24 cellular contexts compared by ENCODE assay signal in genomic region chr1:9282436-9282955, GRCh38. TPM values are rescaled to one million over a fixed set of nuclear protein-coding genes. Genes with fewer than 3 reads are reported as not detected.
DNase-seq lines count a peak whose midpoint lies in the region; ATAC-seq, FAIRE-seq and TF ChIP-seq lines count a peak whose summit lies in the region.
"Had no signal": no experiment of that assay in that cellular context is flagged by ENCODE, and none has a peak within 500 bp of the region (broad histone marks: within the 10 kb centered on the region; RNA-seq: fewer than 3 reads in every experiment).

No MANE protein-coding gene starts in this region.

- H3K27ac Mint-ChIP-seq in natural killer cell, result peak overlapping the region in 1 of 2 donors; percentile 31
- no peak overlapping the region for H3K27ac Mint-ChIP-seq in natural killer cell treated with Interleukin-12 subunit alpha and Interleukin-12 subunit beta and Interleukin-15 and Interleukin-18, amount 100 ng/mL, for 72 hours
- H3K27ac Mint-ChIP-seq: activated B cell treated with CpG ODN at 0.5 μM for 24 hours; activated naive CD8-positive, alpha-beta T cell treated with anti-CD3 and anti-CD28 coated beads for 36 hours had no signal

- intact Hi-C loops in natural killer cell (cut with micrococcal nuclease) (no loop called here), Panc1 (cut with micrococcal nuclease; ENCODE audit: unreplicated experiment) (no loop called here), thyroid gland (cut with DNase I) (loop anchor here (10.0 kb wide), 1 partner anchor 292 kb away; no protein-coding TSS in a partner anchor)

- no peak overlapping the region for H3K9ac ChIP-seq in H1 (replicated peaks in 1 of 4; ENCODE audit: extremely low read depth in 1 of 4, low read depth in 3 of 4, low read length in 3 of 4)
- H3K9ac ChIP-seq: parathyroid adenoma had no signal

- no peak overlapping the region for H3K18ac ChIP-seq in H1 (ENCODE audit: extremely low read depth, low read length)

- H3K27me3 Mint-ChIP-seq in natural killer cell (ENCODE audit: low read depth in 2 of 2), result peaks cover 5 to 7% of the 10 kb centered on the region in 2 donors
- peaks cover 0 to 9% of the 10 kb centered on the region in 2 donors for H3K27me3 Mint-ChIP-seq in natural killer cell treated with Interleukin-12 subunit alpha and Interleukin-12 subunit beta and Interleukin-15 and Interleukin-18, amount 100 ng/mL, for 72 hours

- H3K23ac ChIP-seq in H1 (ENCODE audit: insufficient read length), result no peak overlapping the region

- H3K27ac ChIP-seq in Panc1 (ENCODE audit: low read length) (peak overlapping the region; percentile 12; the same call in 1 of the 2 replicates), H1 (ENCODE audit: low read depth, low read length) (no peak overlapping the region), thyroid gland (peak overlapping the region; percentile 23 to 59 (median 41)), caudate nucleus (ENCODE audit: low read depth, low read length) (no peak overlapping the region)
- H3K27ac ChIP-seq: C4-2B, epithelial cell of prostate, parathyroid adenoma had no signal

- no peak overlapping the region for H3K4ac ChIP-seq in H1 (replicated peaks; ENCODE audit: insufficient read length, low read depth, low read length)

- H3K27me3 ChIP-seq in Panc1 (ENCODE audit: control insufficient read depth, insufficient read depth, low read length) (no peaks in the 10 kb centered on the region), H1 (replicated peaks in 1 of 4; ENCODE audit: control insufficient read depth in 3 of 4, extremely low read depth in 1 of 4, insufficient read depth in 3 of 4, low read length in 3 of 4) (no peaks in the 10 kb centered on the region), thyroid gland (no peaks in the 10 kb centered on the region)
- H3K27me3 ChIP-seq: tibial nerve had no signal

- CTCF ChIA-PET in Panc1 (lab: Charles Lee), result interaction anchor here (0.9 kb wide), 1 partner anchor 16 kb away, joined by 4 read pairs; no protein-coding TSS in a partner anchor
- CTCF ChIA-PET in H1 (lab: Charles Lee; ENCODE audit: partially characterized antibody), result interaction anchor here (1.1 to 6.6 kb wide), 7 partner anchors 9 to 209 kb away, joined by 3 to 61 read pairs (median 4); no protein-coding TSS in a partner anchor

- no peak for TF ChIP-seq RAD21 in H1 (IDR thresholded peaks at IDR 0.05 in 1 of 2, conservative IDR thresholded peaks at IDR 0.05 in 1 of 2; ENCODE audit: low read depth in 2 of 2, low read length in 2 of 2)

- WGBS in H1 (ENCODE audit: extremely low coverage in 1 of 2, insufficient coverage in 1 of 2, insufficient read length in 1 of 2, insufficient replicate concordance in 2 of 2, low coverage in 1 of 2, low lambda C conversion rate in 2 of 2, missing lambda C conversion rate in 1 of 2), 2 experiments, result 80% methylated on average over 4 of the region's 4 CpGs; no CpG with 5 or more reads in 1 of the 2 experiments
- WGBS in thyroid gland, 2 donors, result 27 to 37% methylated on average over 4 of the region's 4 CpGs

- H3K4me3 ChIP-seq in Panc1 (ENCODE audit: low read depth in 2 of 2, low read length in 2 of 2) (no peak overlapping the region), H1 (ENCODE audit: extremely low read depth in 1 of 4, insufficient read depth in 2 of 4, low read depth in 3 of 4, low read length in 4 of 4) (no peak overlapping the region), thyroid gland (replicated peaks in 1 of 3) (no peak overlapping the region)
- H3K4me3 ChIP-seq: HAP-1, tibial nerve had no signal

- H2BK15ac ChIP-seq in H1 (ENCODE audit: low read length), result 0 out of 2 replicates have a peak overlapping the region, but pooled peaks have one; percentile 29

- no peak overlapping the region for H4K8ac ChIP-seq in H1 (ENCODE audit: extremely low read depth, insufficient read depth, low read length)

- no peak for ATAC-seq in natural killer cell
- ATAC-seq in natural killer cell treated with Interleukin-12 subunit alpha and Interleukin-12 subunit beta and Interleukin-15 and Interleukin-18, amount 100 ng/mL, for 72 hours, result no peak
- ATAC-seq in Panc1, result no peak
- ATAC-seq in GM18868 (IDR thresholded peaks at IDR 0.05; ENCODE audit: unreplicated experiment), result no peak
- ATAC-seq: naive thymus-derived CD4-positive, alpha-beta T cell; right cardiac atrium; Right ventricle myocardium inferior; stimulated activated naive CD8-positive, alpha-beta T cell treated with anti-CD3 and anti-CD28 coated beads, Interleukin-15, amount 100 ng/mL, for 72 hours had no signal

- POLR2A ChIA-PET in Panc1 (lab: Charles Lee) (no interaction called here), H1 (lab: Charles Lee; ENCODE audit: partially characterized antibody) (interaction anchor here (1.5 kb wide), 1 partner anchor 9 kb away, joined by 4 read pairs; no protein-coding TSS in a partner anchor)

- BruUV-seq in Panc1 (replicated peaks; lab: Mats Ljungman, UMichigan), result no TSS peak

- no peak overlapping the region for H2AFZ ChIP-seq in H1 (ENCODE audit: low read length)
- H2AFZ ChIP-seq: parathyroid adenoma had no signal

- H3K4me2 ChIP-seq in H1 (ENCODE audit: insufficient read depth in 1 of 2, low read depth in 2 of 2, low read length in 2 of 2), result no peak overlapping the region

- peak overlapping the region; percentile 40 for H3K4me3 Mint-ChIP-seq in natural killer cell
- no peak overlapping the region for H3K4me3 Mint-ChIP-seq in natural killer cell treated with Interleukin-12 subunit alpha and Interleukin-12 subunit beta and Interleukin-15 and Interleukin-18, amount 100 ng/mL, for 72 hours
- H3K4me3 Mint-ChIP-seq: activated B cell treated with CpG ODN at 0.5 μM for 24 hours; activated naive CD8-positive, alpha-beta T cell treated with anti-CD3 and anti-CD28 coated beads for 36 hours; stimulated activated naive CD8-positive, alpha-beta T cell treated with anti-CD3 and anti-CD28 coated beads, Interleukin-15, amount 100 ng/mL, for 72 hours had no signal

- no peaks in the 10 kb centered on the region for H4K20me1 ChIP-seq in H1 (replicated peaks in 1 of 2; ENCODE audit: control insufficient read depth in 1 of 2, insufficient read depth in 2 of 2, low read length in 2 of 2)

- DNase-seq in natural killer cell, result no peak
- DNase-seq in natural killer cell treated with Interleukin-12 subunit alpha and Interleukin-12 subunit beta and Interleukin-15 and Interleukin-18, amount 100 ng/mL, for 72 hours (ENCODE audit: low spot score), result no peak
- DNase-seq in Panc1 (ENCODE audit: low read depth, low spot score), result no peak
- no peak for DNase-seq in H1 (ENCODE audit: low read depth in 1 of 2, low spot score in 2 of 2)
- peak; percentile 44 to 61 for DNase-seq in thyroid gland
- DNase-seq in caudate nucleus (lab: John Stamatoyannopoulos, UW), result no peak
- DNase-seq in stimulated activated CD4-positive, alpha-beta T cell treated with anti-CD3 and anti-CD28 coated beads, Interleukin-2, amount 100 ng/mL, for 48 hours, result no peak
- DNase-seq: activated B cell treated with CpG ODN at 0.5 μM for 24 hours; activated naive CD8-positive, alpha-beta T cell treated with anti-CD3 and anti-CD28 coated beads for 36 hours; cerebellar nuclear complex; EL; head of caudate nucleus; naive thymus-derived CD4-positive, alpha-beta T cell; NCI-H1417; OCI-M1; stimulated activated naive CD8-positive, alpha-beta T cell treated with anti-CD3 and anti-CD28 coated beads, Interleukin-15, amount 100 ng/mL, for 72 hours had no signal

- no peak overlapping the region for H3K56ac ChIP-seq in H1 (replicated peaks; ENCODE audit: insufficient read length, low read depth, low read length)

- H3K14ac ChIP-seq in H1 (ENCODE audit: insufficient read length), result no peak overlapping the region

- no peak overlapping the region for H2BK5ac ChIP-seq in H1 (ENCODE audit: low read depth, low read length)

- no peaks in the 10 kb centered on the region for H3K79me2 ChIP-seq in H1 (ENCODE audit: control insufficient read depth in 1 of 2, insufficient read depth in 2 of 2, low read length in 2 of 2)
- H3K79me2 ChIP-seq: parathyroid adenoma had no signal

- H4K5ac ChIP-seq in H1 (ENCODE audit: insufficient read length, low read depth, low read length), result no peak overlapping the region

- H3K36me3 ChIP-seq in Panc1 (ENCODE audit: control insufficient read depth, insufficient read depth, low read length) (no peaks in the 10 kb centered on the region), H1 (ENCODE audit: control insufficient read depth in 2 of 4, insufficient read depth in 4 of 4, low read length in 3 of 4) (no peaks in the 10 kb centered on the region), thyroid gland (no peaks in the 10 kb centered on the region)
- H3K36me3 ChIP-seq: HAP-1 had no signal

- TF ChIP-seq POLR2A in H1 (IDR thresholded peaks at IDR 0.05; ENCODE audit: control extremely low read depth in 1 of 2, low read depth in 2 of 2, low read length in 2 of 2) (no peak), thyroid gland (IDR thresholded peaks at IDR 0.05) (no peak)

- no peak for TF ChIP-seq CTCF in natural killer cell (IDR thresholded peaks at IDR 0.05)
- TF ChIP-seq CTCF in Panc1 (IDR thresholded peaks at IDR 0.05), result no peak
- no peak for TF ChIP-seq CTCF in H1 (IDR thresholded peaks at IDR 0.05; ENCODE audit: control extremely low read depth in 1 of 3, insufficient read depth in 1 of 3, low read depth in 1 of 3, low read length in 3 of 3)
- no peak for TF ChIP-seq CTCF in thyroid gland (IDR thresholded peaks at IDR 0.05)

- peaks cover 48 to 70% of the 10 kb centered on the region in 2 donors for H3K4me1 Mint-ChIP-seq in natural killer cell
- peaks cover 39 to 46% of the 10 kb centered on the region in 2 donors for H3K4me1 Mint-ChIP-seq in natural killer cell treated with Interleukin-12 subunit alpha and Interleukin-12 subunit beta and Interleukin-15 and Interleukin-18, amount 100 ng/mL, for 72 hours (ENCODE audit: low read depth in 2 of 2)

- TF ChIP-seq EP300 in H1 (IDR thresholded peaks at IDR 0.05; ENCODE audit: borderline replicate concordance in 1 of 2, low read depth in 2 of 2, low read length in 2 of 2), result no peak

- no peak overlapping the region for H2BK20ac ChIP-seq in H1 (ENCODE audit: low read length)

- H3K4me1 ChIP-seq in Panc1 (ENCODE audit: control insufficient read depth, insufficient read depth, low read length), result peaks cover 40% of the 10 kb centered on the region
- peaks cover 0 to 12% (median 8%) of the 10 kb centered on the region in 4 experiments; a peak in 6 of 7 replicates for H3K4me1 ChIP-seq in H1 (replicated peaks in 1 of 4; ENCODE audit: control insufficient read depth in 3 of 4, insufficient read depth in 4 of 4, low read length in 3 of 4)
- H3K4me1 ChIP-seq in thyroid gland, result peaks cover 8 to 37% of the 10 kb centered on the region in 2 donors
- H3K4me1 ChIP-seq: HAP-1, parathyroid adenoma had no signal

- peaks cover 2 to 5% of the 10 kb centered on the region in 2 donors for H3K9me3 Mint-ChIP-seq in natural killer cell
- no peaks in the 10 kb centered on the region for H3K9me3 Mint-ChIP-seq in natural killer cell treated with Interleukin-12 subunit alpha and Interleukin-12 subunit beta and Interleukin-15 and Interleukin-18, amount 100 ng/mL, for 72 hours
- H3K9me3 Mint-ChIP-seq: activated B cell treated with CpG ODN at 0.5 μM for 24 hours had no signal

- H3K23me2 ChIP-seq in H1 (ENCODE audit: low read depth, low read length), result no peaks in the 10 kb centered on the region; the same call in 1 of the 2 replicates

- in situ Hi-C loops in Panc1 (cut with HindIII; ENCODE audit: low pct_unique_long_range_greater_than_20kb, low sequenced_read_pairs), result no loop called here

- no peak overlapping the region for H2BK120ac ChIP-seq in H1 (replicated peaks; ENCODE audit: low read depth, low read length)

- H3K36me3 Mint-ChIP-seq in natural killer cell, result no peaks in the 10 kb centered on the region
- peaks cover 5% of the 10 kb centered on the region for H3K36me3 Mint-ChIP-seq in natural killer cell treated with Interleukin-12 subunit alpha and Interleukin-12 subunit beta and Interleukin-15 and Interleukin-18, amount 100 ng/mL, for 72 hours
- H3K36me3 Mint-ChIP-seq: activated naive CD8-positive, alpha-beta T cell treated with anti-CD3 and anti-CD28 coated beads for 36 hours had no signal

- no peak overlapping the region for H2AK5ac ChIP-seq in H1 (ENCODE audit: low read depth, low read length)

- 0 out of 2 replicates have a peak overlapping the region, but pooled peaks have one; percentile 39 for H2BK12ac ChIP-seq in H1 (ENCODE audit: low read depth, low read length)

- H4K91ac ChIP-seq in H1 (replicated peaks; ENCODE audit: insufficient read length, low read length), result peak overlapping the region; percentile 16

- H3K9me3 ChIP-seq in Panc1 (ENCODE audit: control insufficient read depth, insufficient read depth, low read depth, low read length), result no peaks in the 10 kb centered on the region
- H3K9me3 ChIP-seq in H1 (ENCODE audit: insufficient read depth in 2 of 2, low read depth in 1 of 2, low read length in 1 of 2), result peaks cover 0 to 3% of the 10 kb centered on the region in 2 experiments; a peak in 2 of 4 replicates
- no peaks in the 10 kb centered on the region for H3K9me3 ChIP-seq in thyroid gland
- H3K9me3 ChIP-seq: HAP-1 had no signal

- FAIRE-seq in H1 (lab: Jason Lieb, UNC), result no peak

- H3K79me1 ChIP-seq in H1 (ENCODE audit: low read depth, low read length), result no peaks in the 10 kb centered on the region

RNA-seq across cellular contexts. Expression of gene SPSB1, which starts 10.2 kb away (rescaled TPM):
- 1 to 10 TPM in 2 of 3 donors, under 1 TPM in 1; 0.82 to 3.0 (median 1.5) TPM for total RNA-seq in natural killer cell
- 1 to 10 TPM in 1 of 2 donors, under 1 TPM in 1; 0.78 to 1.4 TPM for total RNA-seq in natural killer cell treated with Interleukin-12 subunit alpha and Interleukin-12 subunit beta and Interleukin-15 and Interleukin-18, amount 100 ng/mL, for 72 hours
- total RNA-seq in Panc1 (2021; ENCODE audit: unreplicated experiment), result 73.7 TPM
- 59.2 TPM for polyA plus RNA-seq in Panc1 (2012; ENCODE audit: insufficient read length)
- 4.0 and 5.3 TPM in 2 replicates for total RNA-seq in H1 (2021; fragmentation: NEBNext Ultra II Directional; extraction: Animal tissue kit (Norgen Biotek cat#: 25700))
- polyA plus RNA-seq in H1 (2011; rRNA removed), result 6.4 and 8.2 TPM in 2 replicates
- 5.0 TPM for polyA plus RNA-seq in H1 (2011; cell fraction: cytosol; rRNA removed)
- 5.0 TPM for polyA plus RNA-seq in H1 (2011; cell fraction: nucleus; rRNA removed)
- 3.3 to 5.5 TPM (median 4.1 TPM) in 4 replicates for polyA plus RNA-seq in H1 (2012, experiment 1 of 2)
- 4.3 TPM for polyA plus RNA-seq in H1 (2012, experiment 2 of 2)
- polyA plus RNA-seq in H1 (2013, experiment 1 of 2), result 2.6 TPM
- 2.9 TPM for polyA plus RNA-seq in H1 (2013, experiment 2 of 2)
- polyA minus RNA-seq in H1 (2011; rRNA and poly(A)+ RNA removed), result 5.3 and 7.5 TPM in 2 replicates
- polyA minus RNA-seq in H1 (2011; cell fraction: cytosol; rRNA and poly(A)+ RNA removed), result 4.0 TPM
- 2.9 TPM for polyA minus RNA-seq in H1 (2011; cell fraction: nucleus; rRNA and poly(A)+ RNA removed)
- total RNA-seq in thyroid gland, result 10 to 100 TPM; 30.5 to 65.0 (median 36.2) TPM

RNA-seq across cellular contexts. Expression of gene H6PD, which starts 47.9 kb away (rescaled TPM):
- total RNA-seq in natural killer cell (10 to 100 TPM; 24.3 to 37.1 (median 31.2) TPM), Panc1 (2021; ENCODE audit: unreplicated experiment) (23.5 TPM), thyroid gland (10 to 100 TPM; 36.3 to 64.2 (median 43.6) TPM)
- 10 to 100 TPM; 14.1 to 15.1 TPM for total RNA-seq in natural killer cell treated with Interleukin-12 subunit alpha and Interleukin-12 subunit beta and Interleukin-15 and Interleukin-18, amount 100 ng/mL, for 72 hours
- 17.7 TPM for polyA plus RNA-seq in Panc1 (2012; ENCODE audit: insufficient read length)
- total RNA-seq in H1 (2021; fragmentation: NEBNext Ultra II Directional; extraction: Animal tissue kit (Norgen Biotek cat#: 25700)), result 3.8 and 4.0 TPM in 2 replicates
- polyA plus RNA-seq in H1 (2011; rRNA removed), result 3.6 and 5.0 TPM in 2 replicates
- polyA plus RNA-seq in H1 (2011; cell fraction: cytosol; rRNA removed), result 3.7 TPM
- 6.8 TPM for polyA plus RNA-seq in H1 (2011; cell fraction: nucleus; rRNA removed)
- polyA plus RNA-seq in H1 (2012, experiment 1 of 2), result 3.3 to 5.0 TPM (median 3.8 TPM) in 4 replicates
- 3.4 TPM for polyA plus RNA-seq in H1 (2012, experiment 2 of 2)
- polyA plus RNA-seq in H1 (2013, experiment 1 of 2), result 5.8 TPM
- polyA plus RNA-seq in H1 (2013, experiment 2 of 2), result 4.7 TPM
- polyA minus RNA-seq in H1 (2011; rRNA and poly(A)+ RNA removed), result 3.8 and 3.9 TPM in 2 replicates
- 3.4 TPM for polyA minus RNA-seq in H1 (2011; cell fraction: cytosol; rRNA and poly(A)+ RNA removed)
- 3.4 TPM for polyA minus RNA-seq in H1 (2011; cell fraction: nucleus; rRNA and poly(A)+ RNA removed)

Comparison
In these comparisons a context has a peak if more than half of its experiments do, and no peak if none do; other contexts are left out.
1. DNase-seq: peak in thyroid gland (2 of 2); none in natural killer cell (single experiment), natural killer cell treated with Interleukin-12 subunit alpha and Interleukin-12 subunit beta and Interleukin-15 and Interleukin-18, amount 100 ng/mL, for 72 hours (single experiment), Panc1 (single experiment), H1 (0 of 2), caudate nucleus (0 of 61) and stimulated activated CD4-positive, alpha-beta T cell treated with anti-CD3 and anti-CD28 coated beads, Interleukin-2, amount 100 ng/mL, for 48 hours (0 of 2).
2. H3K27ac ChIP-seq: peak in Panc1 (single experiment) and thyroid gland (3 of 3); none in H1 (single experiment) and caudate nucleus (single experiment).